ENCODE assay signal across 12 cellular contexts in the genomic region with DNA sequence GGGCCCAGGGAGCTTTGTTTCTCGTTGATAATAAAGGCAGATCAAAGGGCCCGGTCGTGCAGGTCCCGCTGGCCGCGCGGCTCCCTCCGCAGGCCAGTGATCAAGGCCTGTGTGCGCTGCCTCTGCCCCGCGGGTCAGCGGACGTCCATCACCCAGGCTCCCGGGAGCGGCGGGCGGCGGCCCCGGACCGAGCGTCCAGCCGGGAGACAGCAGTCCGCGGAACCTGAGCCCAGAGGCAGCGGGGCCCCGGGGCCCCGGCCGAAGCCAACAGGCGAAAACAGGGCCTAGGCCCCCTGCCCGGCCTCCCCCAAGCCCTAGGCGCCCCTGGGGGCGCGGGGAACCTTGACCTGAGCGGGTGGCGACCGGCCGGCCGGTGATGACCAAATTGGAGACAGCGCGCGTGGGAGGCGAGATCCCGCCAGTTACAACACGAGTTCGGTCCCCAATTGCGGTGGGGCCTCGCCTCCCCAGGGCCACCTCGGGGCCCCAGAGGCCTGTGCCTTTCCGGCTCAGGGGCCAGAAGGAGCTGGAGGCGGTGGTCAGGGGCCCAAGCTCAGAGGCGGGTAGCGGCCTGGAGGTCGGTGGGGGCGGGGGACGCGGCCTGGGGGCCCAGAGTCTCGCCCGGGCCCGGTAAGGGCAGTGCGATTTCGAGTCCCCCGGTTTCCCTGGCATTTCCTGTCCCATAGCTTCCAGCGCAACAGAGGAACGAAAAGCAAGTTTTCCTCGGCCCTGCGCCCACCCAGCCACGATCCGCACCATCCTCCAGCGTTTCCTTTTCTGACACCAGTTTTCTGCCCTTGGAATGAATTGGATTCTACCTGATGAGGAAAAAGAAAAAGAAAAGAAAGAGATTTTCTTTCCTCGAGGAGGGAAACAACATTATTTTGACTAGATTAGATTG. TPM values are rescaled to one million over a fixed set of nuclear protein-coding genes. Genes with fewer than 3 reads are reported as not detected.
DNase-seq lines count a peak whose midpoint lies in the region; ATAC-seq, FAIRE-seq and TF ChIP-seq lines count a peak whose summit lies in the region.
"Had no signal": no experiment of that assay in that cellular context is flagged by ENCODE, and none has a peak within 500 bp of the region (broad histone marks: within the 10 kb centered on the region; RNA-seq: fewer than 3 reads in every experiment).

No MANE protein-coding gene starts in this region.

- H3K4me1 Mint-ChIP-seq in CD4-positive, alpha-beta T cell (ENCODE audit: low read depth) = peaks cover 46% of the 10 kb centered on the region
- peaks cover 9% of the 10 kb centered on the region for H3K4me1 Mint-ChIP-seq in astrocyte (ENCODE audit: low read depth, unreplicated experiment)
- peaks cover 28 to 41% (median 34%) of the 10 kb centered on the region in 3 donors for H3K4me1 Mint-ChIP-seq in naive B cell
- H3K4me1 Mint-ChIP-seq in CD8-positive, alpha-beta memory T cell = peaks cover 35 to 52% (median 47%) of the 10 kb centered on the region in 3 donors

- H4K20me1 ChIP-seq in astrocyte (ENCODE audit: insufficient read depth, low read length) = peaks cover 24% of the 10 kb centered on the region

- no peaks in the 10 kb centered on the region for H3K9me3 Mint-ChIP-seq in CD4-positive, alpha-beta T cell
- H3K9me3 Mint-ChIP-seq in astrocyte (ENCODE audit: unreplicated experiment) (peaks cover 7% of the 10 kb centered on the region), naive B cell (peaks cover 0 to 10% (median 4%) of the 10 kb centered on the region in 7 donors)
- peaks cover 0 to 8% (median 2%) of the 10 kb centered on the region in 5 donors for H3K9me3 Mint-ChIP-seq in CD8-positive, alpha-beta memory T cell
- H3K9me3 Mint-ChIP-seq: activated T-helper 2 cell treated with anti-CD3 and anti-CD28 coated beads, Interferon-gamma antibody, Interleukin-2, Interleukin-4, amounts not matched to agents 10 μg/mL and 5 μg/mL and 100 μg/mL, durations not matched to agents 14 hours and 24 hours and 36 hours had no signal

- no peak for TF ChIP-seq CTCF in CD4-positive, alpha-beta T cell (IDR thresholded peaks at IDR 0.05)
- no peak for TF ChIP-seq CTCF in astrocyte (IDR thresholded peaks at IDR 0.05; ENCODE audit: insufficient read depth, low read depth, low read length)

- intact Hi-C loops in CD4-positive, alpha-beta T cell (cut with DNase I, micrococcal nuclease) = loop anchor here (1.0 to 10.0 kb wide), 11 partner anchors 93 to 1313 kb away; partner anchors contain the start of genes OLA1 (in 2 of the 2) and SP3 (in 2 of the 2)

- H3K4me3 ChIP-seq in H7 (ENCODE audit: insufficient read depth, low read depth, low read length) (peak overlapping the region; percentile 29), astrocyte (ENCODE audit: insufficient read depth, low read depth, low read length) (no peak overlapping the region)
- no peak overlapping the region for H3K4me3 ChIP-seq in CD8-positive, alpha-beta memory T cell (ENCODE audit: low read length)
- H3K4me3 ChIP-seq: mucosa of descending colon, SJCRH30 had no signal

- no peak overlapping the region for H3K27ac ChIP-seq in CD4-positive, alpha-beta T cell (ENCODE audit: low read depth, low read length)
- no peak overlapping the region for H3K27ac ChIP-seq in astrocyte (ENCODE audit: low read depth, low read length)
- H3K27ac ChIP-seq in CD8-positive, alpha-beta memory T cell (ENCODE audit: low read depth, low read length) = no peak overlapping the region
- H3K27ac ChIP-seq: SJCRH30 had no signal

- no peak overlapping the region for H2AFZ ChIP-seq in astrocyte (ENCODE audit: low read depth, low read length)

- no peak for DNase-seq in CD4-positive, alpha-beta T cell
- peak; percentile 80 for DNase-seq in H7
- no peak for DNase-seq in astrocyte (ENCODE audit: low read depth)
- DNase-seq in naive B cell = no peak
- DNase-seq in CD8-positive, alpha-beta memory T cell = no peak
- DNase-seq in DMS79 (lab: John Stamatoyannopoulos, UW) = no peak
- DNase-seq in activated gamma-delta T cell (lab: John Stamatoyannopoulos, UW) = no peak
- no peak for DNase-seq in NOMO-1 (lab: John Stamatoyannopoulos, UW; ENCODE audit: unreplicated experiment in 2 of 2)

- peaks cover 10% of the 10 kb centered on the region for H3K36me3 Mint-ChIP-seq in CD4-positive, alpha-beta T cell (ENCODE audit: low read depth)
- H3K36me3 Mint-ChIP-seq in astrocyte (ENCODE audit: low read depth, unreplicated experiment) (no peaks in the 10 kb centered on the region), naive B cell (no peaks in the 10 kb centered on the region)
- peaks cover 0 to 2% (median 0%) of the 10 kb centered on the region in 3 donors for H3K36me3 Mint-ChIP-seq in CD8-positive, alpha-beta memory T cell

- peak overlapping the region; percentile 46 for H3K4me2 ChIP-seq in astrocyte (ENCODE audit: low read length)

- peak overlapping the region; percentile 63 for H3K27ac Mint-ChIP-seq in CD4-positive, alpha-beta T cell
- peak overlapping the region; percentile 80 for H3K27ac Mint-ChIP-seq in astrocyte (ENCODE audit: unreplicated experiment)
- H3K27ac Mint-ChIP-seq in naive B cell = peak overlapping the region in 5 of 6 donors; percentile 83 to 99 (median 92)
- peak overlapping the region in 3 of 8 donors; percentile 34 to 90 (median 59) for H3K27ac Mint-ChIP-seq in CD8-positive, alpha-beta memory T cell

- H3K36me3 ChIP-seq in H7 (replicated peaks; ENCODE audit: control insufficient read depth, insufficient read depth, low read length) = no peaks in the 10 kb centered on the region
- no peaks in the 10 kb centered on the region for H3K36me3 ChIP-seq in astrocyte (ENCODE audit: insufficient read depth, low read length)
- H3K36me3 ChIP-seq in CD8-positive, alpha-beta memory T cell (ENCODE audit: insufficient read depth, low read length) = no peaks in the 10 kb centered on the region

- H3K27me3 ChIP-seq in CD4-positive, alpha-beta T cell (ENCODE audit: control insufficient read depth, insufficient read depth, low read length) = peaks cover 92% of the 10 kb centered on the region
- H3K27me3 ChIP-seq in H7 (ENCODE audit: control insufficient read depth, insufficient read depth, low read length) = peaks cover 93% of the 10 kb centered on the region
- H3K27me3 ChIP-seq in astrocyte (ENCODE audit: insufficient read depth, low read length) = peaks cover 89% of the 10 kb centered on the region
- H3K27me3 ChIP-seq in CD8-positive, alpha-beta memory T cell (ENCODE audit: insufficient read depth, low read length, poor library complexity, severe bottlenecking) = peaks cover 82% of the 10 kb centered on the region
- H3K27me3 ChIP-seq: SJCRH30 had no signal

- POLR2A ChIA-PET in CD4-positive, alpha-beta T cell (lab: Charles Lee) = interaction anchor here (0.6 to 1.5 kb wide), 8 partner anchors 14 to 940 kb away, joined by 3 to 6 read pairs (median 3); no protein-coding TSS in a partner anchor
- POLR2A ChIA-PET in CD8-positive, alpha-beta memory T cell (lab: Charles Lee) = interaction anchor here (0.7 to 1.1 kb wide), 2 partner anchors 239 to 1749 kb away, joined by 3 to 4 read pairs; no protein-coding TSS in a partner anchor

- H3K9ac ChIP-seq in astrocyte (ENCODE audit: low read length) = no peak overlapping the region

- FAIRE-seq in astrocyte (lab: Jason Lieb, UNC) = no peak
- FAIRE-seq: urothelium cell line had no signal

- CTCF ChIA-PET in CD4-positive, alpha-beta T cell (lab: Charles Lee) = interaction anchor here (0.7 to 1.9 kb wide), 8 partner anchors 7 to 1313 kb away, joined by 3 to 13 read pairs (median 5); no protein-coding TSS in a partner anchor
- CTCF ChIA-PET in CD8-positive, alpha-beta memory T cell (lab: Charles Lee) = interaction anchor here (0.7 to 2.9 kb wide), 24 partner anchors 10 to 1926 kb away, joined by 3 to 47 read pairs (median 4); partner anchors contain the start of gene SCRN3

- H3K79me2 ChIP-seq in astrocyte (ENCODE audit: insufficient read depth, low read length) = no peaks in the 10 kb centered on the region

- peak overlapping the region; percentile 1 for H3K4me3 Mint-ChIP-seq in CD4-positive, alpha-beta T cell
- H3K4me3 Mint-ChIP-seq in astrocyte (ENCODE audit: unreplicated experiment) (peak overlapping the region; percentile 68), naive B cell (peak overlapping the region in 5 of 8 donors; percentile 78 to 91 (median 89))
- peak overlapping the region in 3 of 7 donors; percentile 46 to 75 (median 52) for H3K4me3 Mint-ChIP-seq in CD8-positive, alpha-beta memory T cell

- H3K27me3 Mint-ChIP-seq in CD4-positive, alpha-beta T cell = peaks cover 80% of the 10 kb centered on the region
- H3K27me3 Mint-ChIP-seq in astrocyte (ENCODE audit: low read depth, unreplicated experiment) = peaks cover 57% of the 10 kb centered on the region
- peaks cover 48 to 57% (median 53%) of the 10 kb centered on the region in 3 donors for H3K27me3 Mint-ChIP-seq in naive B cell
- peaks cover 68 to 69% of the 10 kb centered on the region in 2 donors for H3K27me3 Mint-ChIP-seq in CD8-positive, alpha-beta memory T cell

- peaks cover 6% of the 10 kb centered on the region for H3K4me1 ChIP-seq in astrocyte (ENCODE audit: insufficient read depth, low read length)
- H3K4me1 ChIP-seq in CD8-positive, alpha-beta memory T cell (ENCODE audit: insufficient read depth, low read length) = peaks cover 48% of the 10 kb centered on the region
- H3K4me1 ChIP-seq: SJCRH30 had no signal

- no peak for ATAC-seq in CD4-positive, alpha-beta T cell (ENCODE audit: poor library complexity)
- ATAC-seq in naive B cell (ENCODE audit: low read depth in 2 of 2) = no peak

- H3K9me3 ChIP-seq in CD4-positive, alpha-beta T cell (ENCODE audit: control insufficient read depth, low read length) = peaks cover 4% of the 10 kb centered on the region
- no peaks in the 10 kb centered on the region for H3K9me3 ChIP-seq in astrocyte (ENCODE audit: insufficient read depth, low read depth, low read length)
- H3K9me3 ChIP-seq in CD8-positive, alpha-beta memory T cell (ENCODE audit: low read length) = no peaks in the 10 kb centered on the region
- H3K9me3 ChIP-seq: mucosa of descending colon, SJCRH30 had no signal

RNA-seq across cellular contexts. Expression of gene SP9, which starts 5.9 kb away (rescaled TPM):
- total RNA-seq in CD4-positive, alpha-beta T cell = not detected
- total RNA-seq in H7 (2014; rRNA removed; shearing (Covaris generic)) = 0.10 and 0.15 TPM in 2 replicates
- not detected in 2 replicates for total RNA-seq in astrocyte
- not detected for polyA plus RNA-seq in naive B cell (ENCODE audit: low read depth in 6 of 6)
- not detected for total RNA-seq in CD8-positive, alpha-beta memory T cell
- not detected for polyA plus RNA-seq in CD8-positive, alpha-beta memory T cell
- total RNA-seq: activated T-helper 2 cell treated with anti-CD3 and anti-CD28 coated beads, Interferon-gamma antibody, Interleukin-2, Interleukin-4, amounts not matched to agents 10 μg/mL and 5 μg/mL and 100 μg/mL, durations not matched to agents 14 hours and 24 hours and 36 hours; mucosa of descending colon had no signal

RNA-seq across cellular contexts. Expression of gene SCRN3, which starts 54.9 kb away (rescaled TPM):
- total RNA-seq in CD4-positive, alpha-beta T cell = 1 to 10 TPM; 7.6 to 7.9 TPM
- total RNA-seq in H7 (2014; rRNA removed; shearing (Covaris generic)) = 12.1 TPM in 2 replicates
- total RNA-seq in astrocyte = 18.5 and 20.1 TPM in 2 replicates
- 10 to 100 TPM; 13.9 to 22.1 (median 16.5) TPM for polyA plus RNA-seq in naive B cell (ENCODE audit: low read depth in 6 of 6)
- 10 to 100 TPM; 15.8 to 16.0 TPM for total RNA-seq in CD8-positive, alpha-beta memory T cell
- polyA plus RNA-seq in CD8-positive, alpha-beta memory T cell = 10.2 TPM
